19 cellular contexts compared by ENCODE assay signal in genomic region chr2:10345813-10346212, GRCh38. TPM values are rescaled to one million over a fixed set of nuclear protein-coding genes. Genes with fewer than 3 reads are reported as not detected.
DNase-seq lines count a peak whose midpoint lies in the region; ATAC-seq and TF ChIP-seq lines count a peak whose summit lies in the region.
"Had no signal": no experiment of that assay in that cellular context is flagged by ENCODE, and none has a peak within 500 bp of the region (broad histone marks: within the 10 kb centered on the region; RNA-seq: fewer than 3 reads in every experiment).

No MANE protein-coding gene starts in this region.

- H3K4me3 ChIP-seq in upper lobe of left lung, result no peak overlapping the region
- H3K4me3 ChIP-seq: left lung, thoracic aorta had no signal

- H3K4me1 ChIP-seq in upper lobe of left lung, result peaks cover 70 to 90% (median 86%) of the 10 kb centered on the region in 4 donors

- H3K4me3 Mint-ChIP-seq in activated T-cell treated with anti-CD3 and anti-CD28 coated beads, Interleukin-2, amount 50 U/mL, for 24 hours, result no peak overlapping the region
- no peak overlapping the region for H3K4me3 Mint-ChIP-seq in T-helper 17 cell
- H3K4me3 Mint-ChIP-seq: activated CD4-positive, alpha-beta T cell treated with anti-CD3 and anti-CD28 coated beads, Interleukin-2, amount 10 ng/mL, durations not matched to agents 24 days and 14 days; stimulated activated naive B cell treated with anti-CD40 and anti-IgM and Interleukin-4, amounts not matched to agents 10 μg/mL and 1 μg/mL and 100 μg/mL, for 72 hours had no signal

- H3K27me3 Mint-ChIP-seq in activated T-cell treated with anti-CD3 and anti-CD28 coated beads, Interleukin-2, amount 50 U/mL, for 24 hours, result no peaks in the 10 kb centered on the region
- H3K27me3 Mint-ChIP-seq in T-helper 17 cell, result no peaks in the 10 kb centered on the region
- H3K27me3 Mint-ChIP-seq: activated CD4-positive, alpha-beta T cell treated with anti-CD3 and anti-CD28 coated beads, Interleukin-2, amount 10 ng/mL, durations not matched to agents 24 days and 14 days; stimulated activated naive B cell treated with anti-CD40 and anti-IgM and Interleukin-4, amounts not matched to agents 10 μg/mL and 1 μg/mL and 100 μg/mL, for 72 hours had no signal

- no peaks in the 10 kb centered on the region for H3K9me3 Mint-ChIP-seq in activated T-cell treated with anti-CD3 and anti-CD28 coated beads, Interleukin-2, amount 50 U/mL, for 24 hours
- H3K9me3 Mint-ChIP-seq: activated CD4-positive, alpha-beta T cell treated with anti-CD3 and anti-CD28 coated beads, Interleukin-2, amount 10 ng/mL, durations not matched to agents 24 days and 14 days; stimulated activated naive B cell treated with anti-CD40 and anti-IgM and Interleukin-4, amounts not matched to agents 10 μg/mL and 1 μg/mL and 100 μg/mL, for 72 hours had no signal

- ATAC-seq in T-helper 17 cell, result no peak
- no peak for ATAC-seq in upper lobe of left lung (ENCODE audit: low FRiP score in 2 of 2)
- ATAC-seq in esophagus mucosa, result no peak
- ATAC-seq: left lung; stimulated activated naive B cell treated with anti-CD40 and anti-IgM and Interleukin-4, amounts not matched to agents 10 μg/mL and 1 μg/mL and 100 μg/mL, for 72 hours had no signal

- no peak for TF ChIP-seq EP300 in upper lobe of left lung (IDR thresholded peaks at IDR 0.05)

- TF ChIP-seq POLR2A in upper lobe of left lung (IDR thresholded peaks at IDR 0.05), result no peak

- peak overlapping the region; percentile 37 for H3K27ac Mint-ChIP-seq in activated T-cell treated with anti-CD3 and anti-CD28 coated beads, Interleukin-2, amount 50 U/mL, for 24 hours
- peak overlapping the region; percentile 94 for H3K27ac Mint-ChIP-seq in T-helper 17 cell
- H3K27ac Mint-ChIP-seq: activated CD4-positive, alpha-beta T cell treated with anti-CD3 and anti-CD28 coated beads, Interleukin-2, amount 10 ng/mL, durations not matched to agents 24 days and 14 days; stimulated activated naive B cell treated with anti-CD40 and anti-IgM and Interleukin-4, amounts not matched to agents 10 μg/mL and 1 μg/mL and 100 μg/mL, for 72 hours had no signal

- no peak for DNase-seq in activated T-cell treated with anti-CD3 and anti-CD28 coated beads, Interleukin-2, amount 50 U/mL, for 24 hours
- no peak for DNase-seq in activated T-cell treated with anti-CD3 and anti-CD28 coated beads for 4 hours
- DNase-seq in T-helper 17 cell, result no peak
- peak; percentile 49 for DNase-seq in foreskin melanocyte
- DNase-seq in upper lobe of left lung, result no peak
- DNase-seq in middle frontal gyrus (ENCODE audit: extremely low spot score, low spot score), result no peak
- no peak for DNase-seq in NCI-H510A treated with DMSO at 0.1 percent for 48 hours (lab: John Stamatoyannopoulos, UW)
- DNase-seq: 8988T; activated CD4-positive, alpha-beta T cell treated with anti-CD3 and anti-CD28 coated beads, Interleukin-2, amount 10 ng/mL, durations not matched to agents 24 days and 14 days; cortex of kidney; NCI-H1105 treated with DMSO at 0.1 percent for 48 hours; NCI-H2081; SIG-M5; stimulated activated CD4-positive, alpha-beta T cell treated with anti-CD3 and anti-CD28 coated beads, Interleukin-1b, Interleukin-23, amount 100 ng/mL, for 48 hours; stimulated activated naive B cell treated with anti-CD40 and anti-IgM and Interleukin-4, amounts not matched to agents 10 μg/mL and 1 μg/mL and 100 μg/mL, for 72 hours had no signal

- TF ChIP-seq CTCF in upper lobe of left lung (IDR thresholded peaks at IDR 0.05), result no peak

- H3K36me3 ChIP-seq in upper lobe of left lung, result no peaks in the 10 kb centered on the region
- H3K36me3 ChIP-seq: left lung, thoracic aorta had no signal

- peaks cover 3% of the 10 kb centered on the region for H3K36me3 Mint-ChIP-seq in activated T-cell treated with anti-CD3 and anti-CD28 coated beads, Interleukin-2, amount 50 U/mL, for 24 hours (ENCODE audit: low read depth)
- H3K36me3 Mint-ChIP-seq in T-helper 17 cell (ENCODE audit: low read depth), result peaks cover 4% of the 10 kb centered on the region

- 48 to 52% methylated on average over 3 of the region's 3 CpGs for WGBS in upper lobe of left lung, 2 donors

- H3K27me3 ChIP-seq in upper lobe of left lung, result no peaks in the 10 kb centered on the region
- H3K27me3 ChIP-seq: left lung had no signal

- peaks cover 71% of the 10 kb centered on the region for H3K4me1 Mint-ChIP-seq in activated T-cell treated with anti-CD3 and anti-CD28 coated beads, Interleukin-2, amount 50 U/mL, for 24 hours (ENCODE audit: low read depth)
- H3K4me1 Mint-ChIP-seq in T-helper 17 cell, result peaks cover 45% of the 10 kb centered on the region

- peak overlapping the region; percentile 71 to 84 (median 75) for H3K27ac ChIP-seq in upper lobe of left lung
- H3K27ac ChIP-seq: thoracic aorta, VCaP had no signal

- no peaks in the 10 kb centered on the region for H3K9me3 ChIP-seq in T-helper 17 cell (ENCODE audit: control insufficient read depth, low read length, poor library complexity, severe bottlenecking)
- no peaks in the 10 kb centered on the region for H3K9me3 ChIP-seq in upper lobe of left lung
- H3K9me3 ChIP-seq: left lung, thoracic aorta had no signal

RNA-seq across cellular contexts. Expression of gene HPCAL1, which starts 43.1 kb away (rescaled TPM):
- total RNA-seq in T-helper 17 cell (10 to 100 TPM; 44.2 TPM), upper lobe of left lung (100 to 1,000 TPM; 131 to 481 (median 261) TPM), esophagus mucosa (13.7 TPM)
